In genomic region chr5:156237361-156237760, GRCh38 we compare ENCODE assay signal across 19 cellular contexts.
DNase-seq lines count a peak whose midpoint lies in the region; ATAC-seq and TF ChIP-seq lines count a peak whose summit lies in the region.
"Had no signal": no experiment of that assay in that cellular context is flagged by ENCODE, and none has a peak within 500 bp of the region (broad histone marks: within the 10 kb centered on the region; RNA-seq: fewer than 3 reads in every experiment).

No MANE protein-coding gene starts in this region.

- no peak overlapping the region for H3K4me3 ChIP-seq in aorta (ENCODE audit: low read length in 2 of 2)
- no peak overlapping the region for H3K4me3 ChIP-seq in H7 (ENCODE audit: insufficient read depth, low read depth, low read length)
- H3K4me3 ChIP-seq: SJSA1 had no signal

- intact Hi-C loops in MCF 10A (cut with micrococcal nuclease) (no loop called here), aorta (cut with DNase I) (no loop called here)

- DNase-seq in MCF 10A (ENCODE audit: unreplicated experiment) (no peak), mesothelial cell of epicardium (ENCODE audit: low spot score in 2 of 2, unreplicated experiment in 2 of 2) (no peak), aorta (no peak), H7 (no peak)
- DNase-seq: CD4-positive, CD25-positive, alpha-beta regulatory T cell; DMS79; MV-4-11; NCI-H1105 treated with DMSO at 0.1 percent for 48 hours; NCI-H2029 treated with DMSO at 0.1 percent for 48 hours; NCI-H2171 treated with DMSO at 0.1 percent for 48 hours; NCI-H526; T-helper 9 cell had no signal

- POLR2A ChIA-PET in MCF 10A (lab: Yijun Ruan, JAX) = no interaction called here

- H3K4me1 ChIP-seq in aorta (ENCODE audit: control insufficient read depth in 1 of 2, insufficient read depth in 2 of 2, low read length in 2 of 2) = no peaks in the 10 kb centered on the region
- H3K4me1 ChIP-seq: SJSA1 had no signal

- WGBS in aorta, 2 donors = 89 to 93% methylated on average over 6 of the region's 6 CpGs

- H3K36me3 ChIP-seq in aorta (ENCODE audit: control insufficient read depth in 1 of 2, insufficient read depth in 2 of 2, low read length in 1 of 2) (no peaks in the 10 kb centered on the region), H7 (replicated peaks; ENCODE audit: control insufficient read depth, insufficient read depth, low read length) (no peaks in the 10 kb centered on the region)
- H3K36me3 ChIP-seq: SJSA1 had no signal

- H3K27me3 ChIP-seq in aorta (ENCODE audit: control insufficient read depth in 1 of 2, insufficient read depth in 2 of 2, low read length in 1 of 2) = no peaks in the 10 kb centered on the region
- no peaks in the 10 kb centered on the region for H3K27me3 ChIP-seq in H7 (ENCODE audit: control insufficient read depth, insufficient read depth, low read length)
- H3K27me3 ChIP-seq: SJSA1 had no signal

- H3K27me3 Mint-ChIP-seq in MCF 10A (ENCODE audit: insufficient read depth, unreplicated experiment) = no peaks in the 10 kb centered on the region
- H3K27me3 Mint-ChIP-seq in mesothelial cell of epicardium (ENCODE audit: low read depth) = peaks cover 3% of the 10 kb centered on the region
- H3K27me3 Mint-ChIP-seq: CD4-positive, CD25-positive, alpha-beta regulatory T cell had no signal

- peak; percentile 63 for ATAC-seq in GM18868 (IDR thresholded peaks at IDR 0.05; ENCODE audit: unreplicated experiment)
- ATAC-seq in GM21529 (IDR thresholded peaks at IDR 0.05; ENCODE audit: unreplicated experiment) = peak; percentile 73
- ATAC-seq in HG03025 (IDR thresholded peaks at IDR 0.05; ENCODE audit: low FRiP score, unreplicated experiment) = peak; percentile 65
- peak; percentile 59 for ATAC-seq in HG03565 (IDR thresholded peaks at IDR 0.05; ENCODE audit: unreplicated experiment)
- no peak for ATAC-seq in aorta (ENCODE audit: low FRiP score)
- ATAC-seq: Right ventricle myocardium inferior had no signal

- H3K9me3 ChIP-seq in aorta (ENCODE audit: control insufficient read depth, low read length) = no peaks in the 10 kb centered on the region
- H3K9me3 ChIP-seq: SJSA1 had no signal

- H3K36me3 Mint-ChIP-seq in MCF 10A (ENCODE audit: insufficient read depth, unreplicated experiment) (no peaks in the 10 kb centered on the region), mesothelial cell of epicardium (no peaks in the 10 kb centered on the region)
- H3K36me3 Mint-ChIP-seq: CD4-positive, CD25-positive, alpha-beta regulatory T cell; IgD-negative memory B cell had no signal

- H3K27ac ChIP-seq in aorta (ENCODE audit: low read depth in 1 of 2, low read length in 2 of 2) = no peak overlapping the region
- H3K27ac ChIP-seq: SJSA1 had no signal

- no peak for TF ChIP-seq CTCF in MCF 10A (IDR thresholded peaks at IDR 0.05; ENCODE audit: unreplicated experiment)
- TF ChIP-seq CTCF in mesothelial cell of epicardium (IDR thresholded peaks at IDR 0.05; ENCODE audit: unreplicated experiment) = no peak

- H3K27ac Mint-ChIP-seq in MCF 10A (ENCODE audit: low read depth, unreplicated experiment) (no peak overlapping the region), mesothelial cell of epicardium (no peak overlapping the region)
- H3K27ac Mint-ChIP-seq: CD4-positive, CD25-positive, alpha-beta regulatory T cell; IgD-negative memory B cell had no signal

- H3K9me3 Mint-ChIP-seq in MCF 10A (ENCODE audit: unreplicated experiment) = no peaks in the 10 kb centered on the region
- H3K9me3 Mint-ChIP-seq in mesothelial cell of epicardium = no peaks in the 10 kb centered on the region
- H3K9me3 Mint-ChIP-seq: IgD-negative memory B cell had no signal

- no TSS peak for BruUV-seq in MCF 10A (replicated peaks; lab: Mats Ljungman, UMichigan)

- H3K4me3 Mint-ChIP-seq in MCF 10A (ENCODE audit: unreplicated experiment) = no peak overlapping the region
- no peak overlapping the region for H3K4me3 Mint-ChIP-seq in mesothelial cell of epicardium
- H3K4me3 Mint-ChIP-seq: CD4-positive, CD25-positive, alpha-beta regulatory T cell; IgD-negative memory B cell had no signal

- CTCF ChIA-PET in MCF 10A (lab: Yijun Ruan, JAX) = interaction anchor here (0.7 kb wide), 2 partner anchors 501 to 790 kb away, joined by 3 read pairs; no protein-coding TSS in a partner anchor

- no peaks in the 10 kb centered on the region for H3K4me1 Mint-ChIP-seq in MCF 10A (ENCODE audit: insufficient read depth, unreplicated experiment)
- no peaks in the 10 kb centered on the region for H3K4me1 Mint-ChIP-seq in mesothelial cell of epicardium
- H3K4me1 Mint-ChIP-seq: CD4-positive, CD25-positive, alpha-beta regulatory T cell; IgD-negative memory B cell had no signal
